ENCODE assay signal across 25 cellular contexts in genomic region chr10:73289958-73290357, GRCh38. TPM values are rescaled to one million over a fixed set of nuclear protein-coding genes. Genes with fewer than 3 reads are reported as not detected.
A peak's percentile ranks its signal among the peaks of the same experiment; 100 is the strongest.
DNase-seq lines count a peak whose midpoint lies in the region; ATAC-seq, FAIRE-seq and TF ChIP-seq lines count a peak whose summit lies in the region.
"Had no signal": no experiment of that assay in that cellular context is flagged by ENCODE, and none has a peak within 500 bp of the region (broad histone marks: within the 10 kb centered on the region; RNA-seq: fewer than 3 reads in every experiment).

No MANE protein-coding gene starts in this region.

- no peak for TF ChIP-seq RAD21 in SK-N-SH (IDR thresholded peaks at IDR 0.05; ENCODE audit: low read length)

- H3K4me3 Mint-ChIP-seq in dendritic cell treated with granulocyte-macrophage colony-stimulating factor and Interleukin-4, amounts not matched to agents 40 ng/mL and 50 ng/mL, for 4 days: no peak overlapping the region
- H3K4me3 Mint-ChIP-seq: B cell; CD4-positive, alpha-beta T cell; CD8-positive, alpha-beta T cell had no signal

- H3K27ac ChIP-seq in SK-N-SH (ENCODE audit: low read depth in 2 of 2, low read length in 1 of 2) (no peak overlapping the region), small intestine (ENCODE audit: low read depth in 1 of 2, low read length in 1 of 2) (no peak overlapping the region)
- H3K27ac ChIP-seq: 22Rv1; A549; BLaER1 treated with 17β-estradiol and CSF1 and Interleukin-3, amounts not matched to agents 10 nM and 100 nM; C4-2B had no signal

- H3K27me3 Mint-ChIP-seq in dendritic cell treated with granulocyte-macrophage colony-stimulating factor and Interleukin-4, amounts not matched to agents 40 ng/mL and 50 ng/mL, for 4 days: peaks cover 6% of the 10 kb centered on the region
- H3K27me3 Mint-ChIP-seq: B cell; CD4-positive, alpha-beta T cell had no signal

- no peaks in the 10 kb centered on the region for H3F3A ChIP-seq in SK-N-SH (replicated peaks; ENCODE audit: insufficient read depth)

- no peak for TF ChIP-seq EP300 in SK-N-SH (IDR thresholded peaks at IDR 0.05; ENCODE audit: borderline replicate concordance in 1 of 2, low read depth in 1 of 2, low read length in 1 of 2)

- ATAC-seq in SK-N-SH treated with all-trans-retinoic acid at 6 μM for 48 hours: no peak
- ATAC-seq: A549; CD8-positive, alpha-beta T cell had no signal

- no peak overlapping the region for H3K9ac ChIP-seq in SK-N-SH
- H3K9ac ChIP-seq: BLaER1 treated with 17β-estradiol and CSF1 and Interleukin-3, amounts not matched to agents 10 nM and 100 nM had no signal

- H3K4me1 Mint-ChIP-seq in dendritic cell treated with granulocyte-macrophage colony-stimulating factor and Interleukin-4, amounts not matched to agents 40 ng/mL and 50 ng/mL, for 4 days (ENCODE audit: low read depth): peaks cover 54% of the 10 kb centered on the region
- H3K4me1 Mint-ChIP-seq: B cell had no signal

- no peaks in the 10 kb centered on the region for H3K36me3 Mint-ChIP-seq in dendritic cell treated with granulocyte-macrophage colony-stimulating factor and Interleukin-4, amounts not matched to agents 40 ng/mL and 50 ng/mL, for 4 days (ENCODE audit: low read depth)

- no peaks in the 10 kb centered on the region for H3K79me2 ChIP-seq in SK-N-SH (ENCODE audit: insufficient read depth)

- H3K4me2 ChIP-seq in SK-N-SH: no peak overlapping the region
- H3K4me2 ChIP-seq: A549; BLaER1 treated with 17β-estradiol and CSF1 and Interleukin-3, amounts not matched to agents 10 nM and 100 nM had no signal

- peak overlapping the region; percentile 68 for H3K27ac Mint-ChIP-seq in dendritic cell treated with granulocyte-macrophage colony-stimulating factor and Interleukin-4, amounts not matched to agents 40 ng/mL and 50 ng/mL, for 4 days
- H3K27ac Mint-ChIP-seq: B cell; CD4-positive, alpha-beta T cell; CD8-positive, alpha-beta T cell had no signal

- DNase-seq in SK-N-SH: no peak
- no peak for DNase-seq in small intestine
- DNase-seq in DMS114 treated with DMSO at 0.1 percent for 48 hours (lab: John Stamatoyannopoulos, UW; ENCODE audit: unreplicated experiment): no peak
- DNase-seq in activated effector memory CD4-positive, alpha-beta T cell treated with anti-CD3 and anti-CD28 coated beads, Interleukin-2, amount 50 U/mL, for 16 hours: no peak
- DNase-seq: AML-193; Caco-2; Calu3; CD4-positive, alpha-beta T cell; CD8-positive, alpha-beta T cell; DMS153; DMS53; DMS79; DND-41; EL; GF-D8 had no signal

- no peaks in the 10 kb centered on the region for H4K20me1 ChIP-seq in SK-N-SH (ENCODE audit: insufficient read depth)
- H4K20me1 ChIP-seq: BLaER1 treated with 17β-estradiol and CSF1 and Interleukin-3, amounts not matched to agents 10 nM and 100 nM had no signal

- no peak overlapping the region for H3K4me3 ChIP-seq in SK-N-SH (ENCODE audit: low read depth in 2 of 2, low read length in 1 of 2)
- H3K4me3 ChIP-seq in small intestine (ENCODE audit: low read depth in 1 of 2, low read length in 2 of 2): no peak overlapping the region
- H3K4me3 ChIP-seq: A549; BLaER1 treated with 17β-estradiol and CSF1 and Interleukin-3, amounts not matched to agents 10 nM and 100 nM had no signal

- FAIRE-seq in small intestine (lab: Jason Lieb, UNC): peak; percentile 30
- FAIRE-seq: A549, D721Med, GM12891, GM19239 had no signal

- TF ChIP-seq CTCF in SK-N-SH (IDR thresholded peaks at IDR 0.05): no peak

- no peaks in the 10 kb centered on the region for H3K9me3 Mint-ChIP-seq in dendritic cell treated with granulocyte-macrophage colony-stimulating factor and Interleukin-4, amounts not matched to agents 40 ng/mL and 50 ng/mL, for 4 days

- no peaks in the 10 kb centered on the region for H3K9me3 ChIP-seq in SK-N-SH
- H3K9me3 ChIP-seq in small intestine (ENCODE audit: control insufficient read depth, low read depth): no peaks in the 10 kb centered on the region
- H3K9me3 ChIP-seq: A549 had no signal

- H3K4me1 ChIP-seq in SK-N-SH (ENCODE audit: control insufficient read depth in 1 of 2, insufficient read depth in 2 of 2, low read depth in 1 of 2, low read length in 1 of 2) (no peaks in the 10 kb centered on the region), small intestine (ENCODE audit: control insufficient read depth in 2 of 2, insufficient read depth in 1 of 2, low read depth in 1 of 2, low read length in 1 of 2) (no peaks in the 10 kb centered on the region)
- H3K4me1 ChIP-seq: A549, Caco-2 had no signal

- CTCF ChIA-PET in SK-N-SH (lab: Yijun Ruan, JAX): no interaction called here

- no peak overlapping the region for H2AFZ ChIP-seq in SK-N-SH (ENCODE audit: low read depth)

- H3K36me3 ChIP-seq in SK-N-SH (replicated peaks in 1 of 2; ENCODE audit: control insufficient read depth in 1 of 2, insufficient read depth in 2 of 2, low read length in 1 of 2) (peaks cover 0 to 4% of the 10 kb centered on the region in 2 experiments), small intestine (ENCODE audit: control insufficient read depth in 2 of 2, insufficient read depth in 2 of 2, low read length in 2 of 2) (no peaks in the 10 kb centered on the region)

- H3K27me3 ChIP-seq in SK-N-SH (ENCODE audit: insufficient read depth) (no peaks in the 10 kb centered on the region), small intestine (ENCODE audit: control insufficient read depth in 2 of 2, insufficient read depth in 2 of 2, low read length in 2 of 2) (no peaks in the 10 kb centered on the region)
- H3K27me3 ChIP-seq: BLaER1 treated with 17β-estradiol and CSF1 and Interleukin-3, amounts not matched to agents 10 nM and 100 nM had no signal

- H3K9me2 ChIP-seq in SK-N-SH: no peaks in the 10 kb centered on the region

- POLR2A ChIA-PET in SK-N-SH (lab: Yijun Ruan, JAX): no interaction called here

- WGBS in SK-N-SH (ENCODE audit: low lambda C conversion rate): 86% methylated on average over 1 of the region's 1 CpG
- 97 to 98% (median 97%) methylated on average over 1 of the region's 1 CpG for WGBS in small intestine, 3 donors

- intact Hi-C loops in dendritic cell treated with granulocyte-macrophage colony-stimulating factor and Interleukin-4, amounts not matched to agents 40 ng/mL and 50 ng/mL, for 4 days (cut with micrococcal nuclease): no loop called here

TF ChIP-seq in SK-N-SH treated with all-trans-retinoic acid at 6 μM for 48 hours, 23 proteins besides CTCF, POLR2A, EP300 and RAD21:
- TF ChIP-seq ZNF8 (CRISPR knock-in tag; IDR thresholded peaks at IDR 0.05) (peak; percentile 93), CSDC2 (CRISPR knock-in tag; IDR thresholded peaks at IDR 0.05) (no peak)
TF ChIP-seq in SK-N-SH treated with all-trans-retinoic acid at 6 μM for 48 hours: peak in this region for 1.

TF ChIP-seq in SK-N-SH, 30 proteins besides CTCF, POLR2A, EP300 and RAD21 (continues in another document):
- TF ChIP-seq FOXJ3 (CRISPR knock-in tag; IDR thresholded peaks at IDR 0.05): no peak
- no peak for TF ChIP-seq RFX5 (IDR thresholded peaks at IDR 0.05; ENCODE audit: low read length)
- no peak for TF ChIP-seq CHD2 (IDR thresholded peaks at IDR 0.05; ENCODE audit: low read length, partially characterized antibody)
- TF ChIP-seq USF1 (IDR thresholded peaks at IDR 0.05; ENCODE audit: borderline replicate concordance, low read depth): no peak
- no peak for TF ChIP-seq TCF12 (IDR thresholded peaks at IDR 0.05)
- no peak for TF ChIP-seq MAX (IDR thresholded peaks at IDR 0.05; ENCODE audit: low read depth)
- no peak for TF ChIP-seq PBX3 (IDR thresholded peaks at IDR 0.05)

RNA-seq across cellular contexts. Expression of gene MRPS16, which starts 37.5 kb away (rescaled TPM):
- polyA plus RNA-seq in SK-N-SH (2012; rRNA removed) (75.5 and 78.0 TPM in 2 replicates), small intestine (10 to 100 TPM; 57.0 to 85.6 (median 73.4) TPM)
- 56.0 and 60.3 TPM in 2 replicates for polyA plus RNA-seq in SK-N-SH (2012; cell fraction: cytosol; rRNA removed)
- polyA plus RNA-seq in SK-N-SH (2012; cell fraction: nucleus; rRNA removed): 45.3 and 61.8 TPM in 2 replicates

RNA-seq across cellular contexts. Expression of gene DNAJC9, which starts 42.9 kb away (rescaled TPM):
- 23.9 and 27.3 TPM in 2 replicates for polyA plus RNA-seq in SK-N-SH (2012; rRNA removed)
- polyA plus RNA-seq in SK-N-SH (2012; cell fraction: cytosol; rRNA removed): 26.3 and 30.2 TPM in 2 replicates
- 28.3 and 42.4 TPM in 2 replicates for polyA plus RNA-seq in SK-N-SH (2012; cell fraction: nucleus; rRNA removed)
- 10 to 100 TPM; 11.4 to 24.0 (median 12.2) TPM for polyA plus RNA-seq in small intestine
